ENCODE assay signal across 14 cellular contexts in the genomic region with DNA sequence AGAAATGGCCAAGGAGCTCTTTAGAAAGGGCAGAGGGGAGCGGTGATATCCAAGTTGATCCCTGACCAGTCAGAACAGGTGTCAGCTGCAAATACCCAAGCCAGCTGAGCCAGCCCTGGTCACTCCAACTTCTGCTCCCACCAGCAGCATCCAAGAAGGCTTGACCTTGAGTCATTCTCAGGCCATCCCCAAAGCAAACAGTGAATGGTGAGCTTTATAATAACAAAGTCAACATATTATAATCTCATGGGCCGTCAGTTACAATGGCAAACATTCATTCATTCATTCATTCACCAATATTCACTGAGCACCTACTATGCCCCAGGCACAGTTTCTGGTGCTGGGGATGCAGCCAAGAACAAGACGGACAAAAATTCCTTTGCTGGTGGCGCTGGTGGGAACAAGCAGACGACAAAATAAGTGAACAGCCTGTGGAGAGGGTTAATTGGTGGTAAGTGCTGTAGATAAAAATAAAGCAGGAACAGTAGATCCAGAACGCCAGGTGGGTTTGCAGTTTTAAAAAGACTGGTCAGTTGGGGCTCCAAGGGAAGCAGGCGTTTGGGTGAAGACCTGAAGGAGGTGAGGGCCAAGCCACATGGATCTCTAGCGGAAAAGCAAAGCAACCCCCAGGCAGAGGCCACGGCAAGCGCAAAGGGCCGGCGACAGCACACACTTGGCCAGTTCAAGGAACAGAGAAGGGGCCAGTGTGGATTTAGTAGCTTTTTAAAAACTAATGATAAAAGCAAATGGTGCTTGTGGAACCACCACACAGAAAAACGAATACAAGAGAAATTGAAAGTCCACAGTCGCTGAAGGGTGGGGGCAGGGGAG.
A peak's percentile ranks its signal among the peaks of the same experiment; 100 is the strongest.
DNase-seq lines count a peak whose midpoint lies in the region; ATAC-seq, FAIRE-seq and TF ChIP-seq lines count a peak whose summit lies in the region.
"Had no signal": no experiment of that assay in that cellular context is flagged by ENCODE, and none has a peak within 500 bp of the region (broad histone marks: within the 10 kb centered on the region; RNA-seq: fewer than 3 reads in every experiment).

No MANE protein-coding gene starts in this region.

- no peaks in the 10 kb centered on the region for H3K9me3 ChIP-seq in colonic mucosa
- H3K9me3 ChIP-seq in muscle layer of colon (ENCODE audit: low read length): no peaks in the 10 kb centered on the region
- H3K9me3 ChIP-seq in testis: no peaks in the 10 kb centered on the region
- no peaks in the 10 kb centered on the region for H3K9me3 ChIP-seq in CD8-positive, alpha-beta T cell (ENCODE audit: low read length)

- POLR2A ChIA-PET in CD8-positive, alpha-beta T cell (lab: Charles Lee): no interaction called here

- H3K36me3 ChIP-seq in colonic mucosa (no peaks in the 10 kb centered on the region), muscle layer of colon (ENCODE audit: insufficient read depth, low read length) (no peaks in the 10 kb centered on the region), testis (ENCODE audit: low read depth, missing control alignments) (no peaks in the 10 kb centered on the region)
- no peaks in the 10 kb centered on the region for H3K36me3 ChIP-seq in CD8-positive, alpha-beta T cell (ENCODE audit: insufficient read depth, low read length)

- H3K9ac ChIP-seq in colonic mucosa (ENCODE audit: low read depth in 2 of 2, low read length in 2 of 2): peak overlapping the region in 1 of 2 donors; percentile 85
- H3K9ac ChIP-seq in muscle layer of colon (ENCODE audit: low read length): peak overlapping the region; percentile 46

- no peaks in the 10 kb centered on the region for H3K4me1 ChIP-seq in colonic mucosa
- peaks cover 42% of the 10 kb centered on the region for H3K4me1 ChIP-seq in muscle layer of colon (ENCODE audit: insufficient read depth, low read length)
- peaks cover 30% of the 10 kb centered on the region for H3K4me1 ChIP-seq in testis
- peaks cover 11% of the 10 kb centered on the region for H3K4me1 ChIP-seq in CD8-positive, alpha-beta T cell (ENCODE audit: insufficient read depth, low read length)

- no peak for TF ChIP-seq POLR2A in testis (IDR thresholded peaks at IDR 0.05)

- WGBS in testis, 2 donors: 63 to 64% methylated on average over 14 of the region's 14 CpGs

- FAIRE-seq in D721Med (lab: Jason Lieb, UNC): no peak

- no peak for ATAC-seq in CD8-positive, alpha-beta T cell
- ATAC-seq in HG02938 (IDR thresholded peaks at IDR 0.05; ENCODE audit: unreplicated experiment): no peak
- ATAC-seq: activated CD8-positive, alpha-beta T cell treated with anti-CD3 and anti-CD28 coated beads for 36 hours; naive thymus-derived CD8-positive, alpha-beta T cell; stimulated activated memory B cell treated with anti-CD40 and anti-IgM and Interleukin-4, amounts not matched to agents 10 μg/mL and 1 μg/mL and 100 μg/mL, for 72 hours had no signal

- no peak overlapping the region for H3K4me3 Mint-ChIP-seq in CD8-positive, alpha-beta T cell
- H3K4me3 Mint-ChIP-seq: activated CD8-positive, alpha-beta T cell treated with anti-CD3 and anti-CD28 coated beads for 36 hours; naive thymus-derived CD8-positive, alpha-beta T cell; stimulated activated memory B cell treated with anti-CD40 and anti-IgM and Interleukin-4, amounts not matched to agents 10 μg/mL and 1 μg/mL and 100 μg/mL, for 72 hours had no signal

- TF ChIP-seq CTCF in colonic mucosa (IDR thresholded peaks at IDR 0.05): no peak
- no peak for TF ChIP-seq CTCF in testis (IDR thresholded peaks at IDR 0.05)
- no peak for TF ChIP-seq CTCF in CD8-positive, alpha-beta T cell (IDR thresholded peaks at IDR 0.05)
- no peak for TF ChIP-seq CTCF in D721Med (IDR thresholded peaks at IDR 0.05; ENCODE audit: insufficient read depth, missing control alignments)

- H3K27me3 Mint-ChIP-seq in CD8-positive, alpha-beta T cell (ENCODE audit: low read depth): peaks cover 4% of the 10 kb centered on the region
- H3K27me3 Mint-ChIP-seq: activated CD8-positive, alpha-beta T cell treated with anti-CD3 and anti-CD28 coated beads for 36 hours had no signal

- peak overlapping the region; percentile 59 for H3K27ac ChIP-seq in colonic mucosa
- peak overlapping the region; percentile 15 for H3K27ac ChIP-seq in muscle layer of colon (ENCODE audit: low read depth, low read length)
- peak overlapping the region; percentile 20 to 76 for H3K27ac ChIP-seq in testis
- H3K27ac ChIP-seq in CD8-positive, alpha-beta T cell (ENCODE audit: low read depth, low read length): no peak overlapping the region

- intact Hi-C loops in colonic mucosa (cut with DNase I): no loop called here
- intact Hi-C loops in testis (cut with DNase I; ENCODE audit: low total_unique reads): loop anchor here (10.0 kb wide), 1 partner anchor 184 kb away; the partner anchor contains the start of gene CEBPB
- intact Hi-C loops in CD8-positive, alpha-beta T cell (cut with DNase I, micrococcal nuclease): no loop called here

- H3K27me3 ChIP-seq in colonic mucosa (no peaks in the 10 kb centered on the region), muscle layer of colon (ENCODE audit: control insufficient read depth in 1 of 2, insufficient read depth in 2 of 2, low read length in 2 of 2) (no peaks in the 10 kb centered on the region), testis (no peaks in the 10 kb centered on the region)
- no peaks in the 10 kb centered on the region for H3K27me3 ChIP-seq in CD8-positive, alpha-beta T cell (ENCODE audit: insufficient read depth, low read length)

- CTCF ChIA-PET in CD8-positive, alpha-beta T cell (lab: Charles Lee): interaction anchor here (0.6 kb wide), 1 partner anchor 560 kb away, joined by 3 read pairs; no protein-coding TSS in a partner anchor

- peak overlapping the region; percentile 11 for H3K4me3 ChIP-seq in colonic mucosa
- peak overlapping the region in 1 of 2 donors; percentile 37 for H3K4me3 ChIP-seq in muscle layer of colon (ENCODE audit: low read depth in 1 of 2, low read length in 2 of 2)
- H3K4me3 ChIP-seq in testis: no peak overlapping the region
- H3K4me3 ChIP-seq in CD8-positive, alpha-beta T cell (ENCODE audit: low read depth, low read length): no peak overlapping the region

- DNase-seq in LHCN-M2 (ENCODE audit: low read depth) (peak; percentile 77), colonic mucosa (no peak), testis (no peak), HT-29 (ENCODE audit: low spot score) (no peak), D721Med (ENCODE audit: insufficient read length, low spot score) (no peak)
- no peak for DNase-seq in CD8-positive, alpha-beta T cell
- DNase-seq: activated CD8-positive, alpha-beta T cell treated with anti-CD3 and anti-CD28 coated beads for 36 hours; activated gamma-delta T cell treated with Interleukin-2 at 50 U/mL for 16 hours; central memory CD4-positive, alpha-beta T cell; stimulated activated CD4-positive, alpha-beta T cell treated with anti-CD3 and anti-CD28 coated beads, Interleukin-1b, Interleukin-23, amount 100 ng/mL, for 48 hours had no signal

- no peak overlapping the region for H3K27ac Mint-ChIP-seq in CD8-positive, alpha-beta T cell
- H3K27ac Mint-ChIP-seq: stimulated activated memory B cell treated with anti-CD40 and anti-IgM and Interleukin-4, amounts not matched to agents 10 μg/mL and 1 μg/mL and 100 μg/mL, for 72 hours had no signal

- H3K9me3 Mint-ChIP-seq in CD8-positive, alpha-beta T cell: no peaks in the 10 kb centered on the region
- H3K9me3 Mint-ChIP-seq: activated CD8-positive, alpha-beta T cell treated with anti-CD3 and anti-CD28 coated beads for 36 hours; naive thymus-derived CD8-positive, alpha-beta T cell; stimulated activated memory B cell treated with anti-CD40 and anti-IgM and Interleukin-4, amounts not matched to agents 10 μg/mL and 1 μg/mL and 100 μg/mL, for 72 hours had no signal

- H3K36me3 Mint-ChIP-seq in CD8-positive, alpha-beta T cell: no peaks in the 10 kb centered on the region
- H3K36me3 Mint-ChIP-seq: naive thymus-derived CD8-positive, alpha-beta T cell; stimulated activated memory B cell treated with anti-CD40 and anti-IgM and Interleukin-4, amounts not matched to agents 10 μg/mL and 1 μg/mL and 100 μg/mL, for 72 hours had no signal

- peaks cover 30% of the 10 kb centered on the region for H3K4me1 Mint-ChIP-seq in CD8-positive, alpha-beta T cell (ENCODE audit: low read depth)
